1 cellular context compared by ENCODE assay signal in the genomic region with DNA sequence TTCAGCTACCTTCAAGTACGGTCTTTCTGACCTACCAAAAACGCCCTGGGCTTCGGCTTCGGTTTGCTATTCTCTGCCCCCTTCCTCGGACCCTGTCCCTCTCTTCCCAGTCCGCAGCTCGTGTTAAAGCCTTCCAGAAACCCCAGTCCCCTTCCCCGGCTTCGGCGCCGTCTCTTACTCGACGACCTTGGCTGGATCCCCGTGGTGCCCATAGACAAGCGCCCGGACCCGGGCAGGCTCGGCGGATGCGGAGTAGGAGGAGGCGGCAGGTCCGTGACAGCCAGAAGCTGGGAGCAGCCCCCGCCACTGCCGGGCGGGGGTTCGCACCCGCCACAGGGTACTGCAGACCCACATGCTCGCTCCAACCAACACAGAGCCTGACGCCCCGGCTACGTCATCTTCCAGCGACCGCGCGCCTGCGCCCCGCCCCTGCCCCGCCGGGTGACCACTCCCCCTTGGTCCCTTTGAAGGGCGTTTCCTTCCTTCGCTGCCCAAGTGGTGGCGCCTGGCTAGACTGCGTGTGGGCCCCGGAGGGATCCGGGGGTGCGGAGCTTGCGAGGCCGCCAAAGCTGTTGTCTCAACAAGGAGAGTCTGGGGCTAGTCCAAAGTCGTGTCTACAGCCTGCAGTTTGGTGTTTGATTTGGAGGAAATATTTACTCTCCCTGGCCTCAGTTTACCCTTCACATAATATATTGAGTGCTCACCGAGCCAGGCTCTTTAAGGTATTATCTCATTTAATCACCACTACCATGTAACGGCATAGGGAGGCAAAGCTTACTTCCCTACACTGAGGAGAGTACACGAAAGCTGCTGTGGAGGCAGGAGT.
TF ChIP-seq lines count a peak whose summit lies in the region.

A gene with protein sequence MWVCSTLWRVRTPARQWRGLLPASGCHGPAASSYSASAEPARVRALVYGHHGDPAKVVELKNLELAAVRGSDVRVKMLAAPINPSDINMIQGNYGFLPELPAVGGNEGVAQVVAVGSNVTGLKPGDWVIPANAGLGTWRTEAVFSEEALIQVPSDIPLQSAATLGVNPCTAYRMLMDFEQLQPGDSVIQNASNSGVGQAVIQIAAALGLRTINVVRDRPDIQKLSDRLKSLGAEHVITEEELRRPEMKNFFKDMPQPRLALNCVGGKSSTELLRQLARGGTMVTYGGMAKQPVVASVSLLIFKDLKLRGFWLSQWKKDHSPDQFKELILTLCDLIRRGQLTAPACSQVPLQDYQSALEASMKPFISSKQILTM (minus strand): TSS at position 382 of the 826 bp plus-strand sequence. CDS start 28 bp downstream, at position 354.

TF ChIP-seq in K562, 482 proteins besides CTCF, POLR2A, EP300 and RAD21 (continued from another document):
- TF ChIP-seq, protein P1, sequence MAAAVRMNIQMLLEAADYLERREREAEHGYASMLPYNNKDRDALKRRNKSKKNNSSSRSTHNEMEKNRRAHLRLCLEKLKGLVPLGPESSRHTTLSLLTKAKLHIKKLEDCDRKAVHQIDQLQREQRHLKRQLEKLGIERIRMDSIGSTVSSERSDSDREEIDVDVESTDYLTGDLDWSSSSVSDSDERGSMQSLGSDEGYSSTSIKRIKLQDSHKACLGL (CRISPR knock-in tag; IDR thresholded peaks at IDR 0.05; ENCODE audit: borderline replicate concordance, poor library complexity, severe bottlenecking): peak; percentile 81
- TF ChIP-seq, protein P2, sequence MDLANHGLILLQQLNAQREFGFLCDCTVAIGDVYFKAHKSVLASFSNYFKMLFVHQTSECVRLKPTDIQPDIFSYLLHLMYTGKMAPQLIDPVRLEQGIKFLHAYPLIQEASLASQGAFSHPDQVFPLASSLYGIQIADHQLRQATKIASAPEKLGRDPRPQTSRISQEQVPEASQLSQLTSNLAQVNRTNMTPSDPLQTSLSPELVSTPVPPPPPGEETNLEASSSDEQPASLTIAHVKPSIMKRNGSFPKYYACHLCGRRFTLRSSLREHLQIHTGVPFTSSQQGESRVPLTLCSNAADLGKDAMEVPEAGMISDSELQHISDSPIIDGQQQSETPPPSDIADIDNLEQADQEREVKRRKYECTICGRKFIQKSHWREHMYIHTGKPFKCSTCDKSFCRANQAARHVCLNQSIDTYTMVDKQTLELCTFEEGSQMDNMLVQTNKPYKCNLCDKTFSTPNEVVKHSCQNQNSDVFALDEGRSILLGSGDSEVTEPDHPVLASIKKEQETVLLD (IDR thresholded peaks at IDR 0.05): peak; percentile 76; the same call in 1 of the 2 replicates
- TF ChIP-seq SMC3 (conservative IDR thresholded peaks at IDR 0.05; ENCODE audit: insufficient read depth, low read depth, low read length) (no peak), CHD2 (IDR thresholded peaks at IDR 0.05; ENCODE audit: low read depth, low read length) (peak; percentile 34; the same call in 1 of the 2 replicates), CBX1 (IDR thresholded peaks at IDR 0.05; ENCODE audit: low read depth) (peak; percentile 85), TAF15 (IDR thresholded peaks at IDR 0.05; ENCODE audit: low read depth, low read length) (no peak), HNRNPH1 (optimal IDR thresholded peaks at IDR 0.05; ENCODE audit: low read depth, low read length) (no peak), HOXB6 (CRISPR knock-in tag; IDR thresholded peaks at IDR 0.05; ENCODE audit: borderline replicate concordance) (no peak), HDAC1 (IDR thresholded peaks at IDR 0.05) (peak; percentile 72 to 97; a peak in 3 of 4 replicates), KLF13 (tag; IDR thresholded peaks at IDR 0.05; ENCODE audit: borderline replicate concordance, low read depth) (peak; percentile 93), SPI1 (IDR thresholded peaks at IDR 0.05; ENCODE audit: borderline replicate concordance, low read depth, low read length) (0 out of 2 replicates have a peak, but pooled peaks have one; percentile 40), NRF1 (conservative IDR thresholded peaks at IDR 0.05 in 1 of 2, IDR thresholded peaks at IDR 0.05 in 1 of 2) (peak; percentile 93 to 94), TAF7 (tag; IDR thresholded peaks at IDR 0.05) (no peak), NR2F6 (CRISPR knock-in tag; IDR thresholded peaks at IDR 0.05) (no peak; the same call in 1 of the 2 replicates), FOXA3 (CRISPR knock-in tag; conservative IDR thresholded peaks at IDR 0.05 in 1 of 2, IDR thresholded peaks at IDR 0.05 in 1 of 2) (peak in 1 of 2 experiments; percentile 61; a peak in 1 of 4 replicates), NCOA6 (IDR thresholded peaks at IDR 0.05) (peak; percentile 92), HCFC1 (IDR thresholded peaks at IDR 0.05; ENCODE audit: low read depth, low read length) (peak; percentile 83), CXXC5 (CRISPR knock-in tag; IDR thresholded peaks at IDR 0.05) (peak; percentile 89), ZNF76 (CRISPR knock-in tag; IDR thresholded peaks at IDR 0.05; ENCODE audit: borderline replicate concordance) (0 out of 2 replicates have a peak, but pooled peaks have one; percentile 55), POLR2H (tag; IDR thresholded peaks at IDR 0.05; ENCODE audit: low read depth) (no peak), ETV5 (CRISPR knock-in tag; IDR thresholded peaks at IDR 0.05; ENCODE audit: low read depth) (0 out of 2 replicates have a peak, but pooled peaks have one; percentile 48), ZEB2 (IDR thresholded peaks at IDR 0.05) (no peak; the same call in 1 of the 2 replicates), RBM39 (optimal IDR thresholded peaks at IDR 0.05; ENCODE audit: low read depth, low read length) (no peak), LCOR (CRISPR knock-in tag; IDR thresholded peaks at IDR 0.05) (peak; percentile 85; the same call in 1 of the 2 replicates), ZNF766 (CRISPR knock-in tag; conservative IDR thresholded peaks at IDR 0.05) (no peak; the same call in 1 of the 2 replicates), C11orf30 (IDR thresholded peaks at IDR 0.05; ENCODE audit: low read depth) (peak; percentile 93), ZNF347 (CRISPR knock-in tag; IDR thresholded peaks at IDR 0.05; ENCODE audit: low read depth) (no peak), BACH1 (tag; IDR thresholded peaks at IDR 0.05) (no peak; the same call in 1 of the 2 replicates)
- TF ChIP-seq, protein P3, sequence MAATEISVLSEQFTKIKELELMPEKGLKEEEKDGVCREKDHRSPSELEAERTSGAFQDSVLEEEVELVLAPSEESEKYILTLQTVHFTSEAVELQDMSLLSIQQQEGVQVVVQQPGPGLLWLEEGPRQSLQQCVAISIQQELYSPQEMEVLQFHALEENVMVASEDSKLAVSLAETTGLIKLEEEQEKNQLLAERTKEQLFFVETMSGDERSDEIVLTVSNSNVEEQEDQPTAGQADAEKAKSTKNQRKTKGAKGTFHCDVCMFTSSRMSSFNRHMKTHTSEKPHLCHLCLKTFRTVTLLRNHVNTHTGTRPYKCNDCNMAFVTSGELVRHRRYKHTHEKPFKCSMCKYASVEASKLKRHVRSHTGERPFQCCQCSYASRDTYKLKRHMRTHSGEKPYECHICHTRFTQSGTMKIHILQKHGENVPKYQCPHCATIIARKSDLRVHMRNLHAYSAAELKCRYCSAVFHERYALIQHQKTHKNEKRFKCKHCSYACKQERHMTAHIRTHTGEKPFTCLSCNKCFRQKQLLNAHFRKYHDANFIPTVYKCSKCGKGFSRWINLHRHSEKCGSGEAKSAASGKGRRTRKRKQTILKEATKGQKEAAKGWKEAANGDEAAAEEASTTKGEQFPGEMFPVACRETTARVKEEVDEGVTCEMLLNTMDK (IDR thresholded peaks at IDR 0.05; ENCODE audit: borderline replicate concordance, insufficient read depth, low read depth, low read length, poor library complexity, severe bottlenecking): peak; percentile 94
- TF ChIP-seq, protein P4, sequence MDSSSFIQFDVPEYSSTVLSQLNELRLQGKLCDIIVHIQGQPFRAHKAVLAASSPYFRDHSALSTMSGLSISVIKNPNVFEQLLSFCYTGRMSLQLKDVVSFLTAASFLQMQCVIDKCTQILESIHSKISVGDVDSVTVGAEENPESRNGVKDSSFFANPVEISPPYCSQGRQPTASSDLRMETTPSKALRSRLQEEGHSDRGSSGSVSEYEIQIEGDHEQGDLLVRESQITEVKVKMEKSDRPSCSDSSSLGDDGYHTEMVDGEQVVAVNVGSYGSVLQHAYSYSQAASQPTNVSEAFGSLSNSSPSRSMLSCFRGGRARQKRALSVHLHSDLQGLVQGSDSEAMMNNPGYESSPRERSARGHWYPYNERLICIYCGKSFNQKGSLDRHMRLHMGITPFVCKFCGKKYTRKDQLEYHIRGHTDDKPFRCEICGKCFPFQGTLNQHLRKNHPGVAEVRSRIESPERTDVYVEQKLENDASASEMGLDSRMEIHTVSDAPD (CRISPR knock-in tag; IDR thresholded peaks at IDR 0.05): no peak
- TF ChIP-seq, protein P5, sequence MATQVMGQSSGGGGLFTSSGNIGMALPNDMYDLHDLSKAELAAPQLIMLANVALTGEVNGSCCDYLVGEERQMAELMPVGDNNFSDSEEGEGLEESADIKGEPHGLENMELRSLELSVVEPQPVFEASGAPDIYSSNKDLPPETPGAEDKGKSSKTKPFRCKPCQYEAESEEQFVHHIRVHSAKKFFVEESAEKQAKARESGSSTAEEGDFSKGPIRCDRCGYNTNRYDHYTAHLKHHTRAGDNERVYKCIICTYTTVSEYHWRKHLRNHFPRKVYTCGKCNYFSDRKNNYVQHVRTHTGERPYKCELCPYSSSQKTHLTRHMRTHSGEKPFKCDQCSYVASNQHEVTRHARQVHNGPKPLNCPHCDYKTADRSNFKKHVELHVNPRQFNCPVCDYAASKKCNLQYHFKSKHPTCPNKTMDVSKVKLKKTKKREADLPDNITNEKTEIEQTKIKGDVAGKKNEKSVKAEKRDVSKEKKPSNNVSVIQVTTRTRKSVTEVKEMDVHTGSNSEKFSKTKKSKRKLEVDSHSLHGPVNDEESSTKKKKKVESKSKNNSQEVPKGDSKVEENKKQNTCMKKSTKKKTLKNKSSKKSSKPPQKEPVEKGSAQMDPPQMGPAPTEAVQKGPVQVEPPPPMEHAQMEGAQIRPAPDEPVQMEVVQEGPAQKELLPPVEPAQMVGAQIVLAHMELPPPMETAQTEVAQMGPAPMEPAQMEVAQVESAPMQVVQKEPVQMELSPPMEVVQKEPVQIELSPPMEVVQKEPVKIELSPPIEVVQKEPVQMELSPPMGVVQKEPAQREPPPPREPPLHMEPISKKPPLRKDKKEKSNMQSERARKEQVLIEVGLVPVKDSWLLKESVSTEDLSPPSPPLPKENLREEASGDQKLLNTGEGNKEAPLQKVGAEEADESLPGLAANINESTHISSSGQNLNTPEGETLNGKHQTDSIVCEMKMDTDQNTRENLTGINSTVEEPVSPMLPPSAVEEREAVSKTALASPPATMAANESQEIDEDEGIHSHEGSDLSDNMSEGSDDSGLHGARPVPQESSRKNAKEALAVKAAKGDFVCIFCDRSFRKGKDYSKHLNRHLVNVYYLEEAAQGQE (CRISPR knock-in tag; IDR thresholded peaks at IDR 0.05; ENCODE audit: low read depth): no peak
- TF ChIP-seq, protein P6, sequence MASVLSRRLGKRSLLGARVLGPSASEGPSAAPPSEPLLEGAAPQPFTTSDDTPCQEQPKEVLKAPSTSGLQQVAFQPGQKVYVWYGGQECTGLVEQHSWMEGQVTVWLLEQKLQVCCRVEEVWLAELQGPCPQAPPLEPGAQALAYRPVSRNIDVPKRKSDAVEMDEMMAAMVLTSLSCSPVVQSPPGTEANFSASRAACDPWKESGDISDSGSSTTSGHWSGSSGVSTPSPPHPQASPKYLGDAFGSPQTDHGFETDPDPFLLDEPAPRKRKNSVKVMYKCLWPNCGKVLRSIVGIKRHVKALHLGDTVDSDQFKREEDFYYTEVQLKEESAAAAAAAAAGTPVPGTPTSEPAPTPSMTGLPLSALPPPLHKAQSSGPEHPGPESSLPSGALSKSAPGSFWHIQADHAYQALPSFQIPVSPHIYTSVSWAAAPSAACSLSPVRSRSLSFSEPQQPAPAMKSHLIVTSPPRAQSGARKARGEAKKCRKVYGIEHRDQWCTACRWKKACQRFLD (CRISPR knock-in tag; IDR thresholded peaks at IDR 0.05): peak; percentile 76; the same call in 1 of the 2 replicates
- TF ChIP-seq, protein P7, sequence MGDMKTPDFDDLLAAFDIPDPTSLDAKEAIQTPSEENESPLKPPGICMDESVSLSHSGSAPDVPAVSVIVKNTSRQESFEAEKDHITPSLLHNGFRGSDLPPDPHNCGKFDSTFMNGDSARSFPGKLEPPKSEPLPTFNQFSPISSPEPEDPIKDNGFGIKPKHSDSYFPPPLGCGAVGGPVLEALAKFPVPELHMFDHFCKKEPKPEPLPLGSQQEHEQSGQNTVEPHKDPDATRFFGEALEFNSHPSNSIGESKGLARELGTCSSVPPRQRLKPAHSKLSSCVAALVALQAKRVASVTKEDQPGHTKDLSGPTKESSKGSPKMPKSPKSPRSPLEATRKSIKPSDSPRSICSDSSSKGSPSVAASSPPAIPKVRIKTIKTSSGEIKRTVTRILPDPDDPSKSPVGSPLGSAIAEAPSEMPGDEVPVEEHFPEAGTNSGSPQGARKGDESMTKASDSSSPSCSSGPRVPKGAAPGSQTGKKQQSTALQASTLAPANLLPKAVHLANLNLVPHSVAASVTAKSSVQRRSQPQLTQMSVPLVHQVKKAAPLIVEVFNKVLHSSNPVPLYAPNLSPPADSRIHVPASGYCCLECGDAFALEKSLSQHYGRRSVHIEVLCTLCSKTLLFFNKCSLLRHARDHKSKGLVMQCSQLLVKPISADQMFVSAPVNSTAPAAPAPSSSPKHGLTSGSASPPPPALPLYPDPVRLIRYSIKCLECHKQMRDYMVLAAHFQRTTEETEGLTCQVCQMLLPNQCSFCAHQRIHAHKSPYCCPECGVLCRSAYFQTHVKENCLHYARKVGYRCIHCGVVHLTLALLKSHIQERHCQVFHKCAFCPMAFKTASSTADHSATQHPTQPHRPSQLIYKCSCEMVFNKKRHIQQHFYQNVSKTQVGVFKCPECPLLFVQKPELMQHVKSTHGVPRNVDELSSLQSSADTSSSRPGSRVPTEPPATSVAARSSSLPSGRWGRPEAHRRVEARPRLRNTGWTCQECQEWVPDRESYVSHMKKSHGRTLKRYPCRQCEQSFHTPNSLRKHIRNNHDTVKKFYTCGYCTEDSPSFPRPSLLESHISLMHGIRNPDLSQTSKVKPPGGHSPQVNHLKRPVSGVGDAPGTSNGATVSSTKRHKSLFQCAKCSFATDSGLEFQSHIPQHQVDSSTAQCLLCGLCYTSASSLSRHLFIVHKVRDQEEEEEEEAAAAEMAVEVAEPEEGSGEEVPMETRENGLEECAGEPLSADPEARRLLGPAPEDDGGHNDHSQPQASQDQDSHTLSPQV (IDR thresholded peaks at IDR 0.05): peak; percentile 66; the same call in 1 of the 2 replicates
- TF ChIP-seq, protein P8, sequence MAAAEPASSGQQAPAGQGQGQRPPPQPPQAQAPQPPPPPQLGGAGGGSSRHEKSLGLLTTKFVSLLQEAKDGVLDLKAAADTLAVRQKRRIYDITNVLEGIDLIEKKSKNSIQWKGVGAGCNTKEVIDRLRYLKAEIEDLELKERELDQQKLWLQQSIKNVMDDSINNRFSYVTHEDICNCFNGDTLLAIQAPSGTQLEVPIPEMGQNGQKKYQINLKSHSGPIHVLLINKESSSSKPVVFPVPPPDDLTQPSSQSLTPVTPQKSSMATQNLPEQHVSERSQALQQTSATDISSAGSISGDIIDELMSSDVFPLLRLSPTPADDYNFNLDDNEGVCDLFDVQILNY (CRISPR knock-in tag; IDR thresholded peaks at IDR 0.05): 0 out of 2 replicates have a peak, but pooled peaks have one; percentile 20
